Comparison of ENCODE assay signal across 1 cellular context in genomic region chr17:37791434-37791833, GRCh38.
TF ChIP-seq lines count a peak whose summit lies in the region.

No MANE protein-coding gene starts in this region.

TF ChIP-seq in H1, 55 proteins besides CTCF, POLR2A, EP300 and RAD21 (continued from another document):
- 0 out of 2 replicates have a peak, but pooled peaks have one; percentile 41 for TF ChIP-seq YY1 (IDR thresholded peaks at IDR 0.05; ENCODE audit: low read depth, low read length)
